Comparison of ENCODE assay signal across 8 cellular contexts in the genomic region with DNA sequence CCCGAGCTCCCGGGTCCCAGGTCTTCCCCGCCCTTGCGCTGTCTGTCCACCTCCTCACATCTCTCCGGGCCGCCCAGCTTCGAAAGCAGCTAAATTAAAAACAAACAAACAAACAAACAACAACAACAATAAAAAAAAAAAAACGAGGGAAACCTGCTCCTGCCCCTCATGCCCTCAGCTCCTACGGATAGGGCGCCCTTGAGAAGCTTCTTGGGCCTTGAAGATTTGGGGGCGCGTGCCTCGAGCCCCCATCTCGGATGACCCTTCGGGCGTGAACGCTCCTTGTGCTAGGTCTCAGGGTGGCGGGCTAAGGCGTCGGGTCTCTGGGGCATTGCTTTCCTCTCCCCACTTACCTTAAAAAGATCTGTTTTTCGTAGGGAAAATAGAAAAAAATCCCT. TPM values are rescaled to one million over a fixed set of nuclear protein-coding genes. Genes with fewer than 3 reads are reported as not detected.
DNase-seq lines count a peak whose midpoint lies in the region; ATAC-seq and TF ChIP-seq lines count a peak whose summit lies in the region.

No MANE protein-coding gene starts in this region.

- peaks cover 4% of the 10 kb centered on the region for H3K27me3 ChIP-seq in rectal smooth muscle tissue (ENCODE audit: control insufficient read depth, insufficient read depth, low read length)

- H3K27ac Mint-ChIP-seq in Calu3 (ENCODE audit: unreplicated experiment) (no peak overlapping the region), T-cell (peak overlapping the region in 1 of 2 donors; percentile 39)

- H3K4me1 ChIP-seq in rectal smooth muscle tissue (ENCODE audit: control insufficient read depth, insufficient read depth, low read length), result no peaks in the 10 kb centered on the region

- H3K4me1 Mint-ChIP-seq in Calu3 (ENCODE audit: low read depth, unreplicated experiment) (peaks cover 16% of the 10 kb centered on the region), T-cell (peaks cover 18 to 31% (median 28%) of the 10 kb centered on the region in 3 donors)

- no peaks in the 10 kb centered on the region for H3K27me3 Mint-ChIP-seq in Calu3 (ENCODE audit: unreplicated experiment)
- H3K27me3 Mint-ChIP-seq in T-cell, result peaks cover 50 to 66% of the 10 kb centered on the region in 2 donors

- ATAC-seq in T-cell (replicated peaks in 1 of 4) (no peak), HG03520 (IDR thresholded peaks at IDR 0.05; ENCODE audit: unreplicated experiment) (no peak), GM18511 (IDR thresholded peaks at IDR 0.05; ENCODE audit: unreplicated experiment) (no peak)

- H3K27ac ChIP-seq in rectal smooth muscle tissue (ENCODE audit: low read depth, low read length), result no peak overlapping the region

- BruUV-seq in Calu3 (replicated peaks; lab: Mats Ljungman, UMichigan), result no TSS peak

- H3K4me3 Mint-ChIP-seq in Calu3 (ENCODE audit: low read depth, unreplicated experiment), result peak overlapping the region; percentile 87
- H3K4me3 Mint-ChIP-seq in T-cell, result peak overlapping the region; percentile 77 to 90 (median 78)

- H3K4me3 ChIP-seq in foreskin fibroblast (ENCODE audit: low read depth in 1 of 2, low read length in 2 of 2), result peak overlapping the region; percentile 52 to 84
- peak overlapping the region; percentile 84 for H3K4me3 ChIP-seq in rectal smooth muscle tissue (ENCODE audit: low read length)

- intact Hi-C loops in Calu3 (cut with micrococcal nuclease; ENCODE audit: unreplicated experiment), result no loop called here
- intact Hi-C loops in posterior vena cava (cut with DNase I), result no loop called here

- no peaks in the 10 kb centered on the region for H3K36me3 ChIP-seq in rectal smooth muscle tissue (ENCODE audit: control insufficient read depth, insufficient read depth, low read length)

- no peak overlapping the region for H3K9ac ChIP-seq in rectal smooth muscle tissue (ENCODE audit: low read length)

- DNase-seq in Calu3 (no peak), T-cell (no peak), foreskin fibroblast (no peak), NCI-H345 (lab: John Stamatoyannopoulos, UW) (no peak), posterior vena cava (ENCODE audit: low spot score) (no peak)

- H3K36me3 Mint-ChIP-seq in Calu3 (ENCODE audit: insufficient read depth, unreplicated experiment) (peaks cover 31% of the 10 kb centered on the region), T-cell (no peaks in the 10 kb centered on the region)

- H3K9me3 Mint-ChIP-seq in Calu3 (ENCODE audit: low read depth, unreplicated experiment) (no peaks in the 10 kb centered on the region), T-cell (no peaks in the 10 kb centered on the region)

- CTCF ChIA-PET in Calu3 (lab: Charles Lee) (no interaction called here), T-cell (lab: Charles Lee) (interaction anchor here (0.6 to 0.7 kb wide), 5 partner anchors 24 to 1429 kb away, joined by 3 to 4 read pairs (median 3); no protein-coding TSS in a partner anchor)

- TF ChIP-seq CTCF in Calu3 (IDR thresholded peaks at IDR 0.05; ENCODE audit: unreplicated experiment) (no peak), foreskin fibroblast (IDR thresholded peaks at IDR 0.05; ENCODE audit: low read depth, low read length) (no peak)

- POLR2A ChIA-PET in T-cell (lab: Charles Lee), result interaction anchor here in 1 of 2 donors (0.6 kb wide), 1 partner anchor 38 kb away, joined by 3 read pairs; no protein-coding TSS in a partner anchor

RNA-seq across cellular contexts. Expression of gene NDNF, which starts 0.7 kb away (rescaled TPM):
- 0.29 and 0.66 TPM in 2 replicates for total RNA-seq in Calu3 (2022)
- under 1 TPM in 3 of 5 donors, not detected in 2; 0.36 to 0.47 (median 0.41) TPM for total RNA-seq in T-cell
- 1 to 10 TPM; 2.0 to 4.6 TPM for total RNA-seq in posterior vena cava
